9 cellular contexts compared by ENCODE assay signal in the genomic region with DNA sequence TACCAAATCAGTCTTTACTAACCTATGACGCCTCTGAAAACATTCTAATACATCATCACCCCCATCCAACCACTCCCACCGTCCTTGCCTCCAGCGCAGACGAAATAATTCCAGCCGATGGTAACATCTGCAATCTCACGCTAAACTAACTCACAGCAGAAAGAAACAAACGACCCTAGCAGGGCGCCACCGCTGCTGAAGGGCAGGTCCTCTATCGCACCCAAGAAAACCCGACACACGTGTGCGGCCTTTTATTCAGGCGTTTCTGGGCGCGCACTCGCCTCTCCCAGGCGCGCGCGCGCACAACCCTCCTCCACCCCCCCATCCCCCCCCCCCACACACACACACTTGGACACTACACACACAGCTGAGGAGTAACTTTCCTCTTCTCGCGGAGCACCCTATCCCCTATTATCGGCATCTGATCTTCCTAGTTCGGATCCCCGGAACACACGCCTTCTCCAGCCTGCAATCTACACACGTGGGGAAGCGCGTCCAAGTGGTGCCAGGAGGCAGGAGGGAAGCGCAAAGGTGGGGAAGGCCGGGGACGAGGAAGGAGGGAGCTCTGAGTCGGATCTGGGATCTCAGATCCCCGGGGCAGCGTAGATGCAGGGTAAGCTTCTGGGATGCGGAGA. TPM values are rescaled to one million over a fixed set of nuclear protein-coding genes. Genes with fewer than 3 reads are reported as not detected.
DNase-seq lines count a peak whose midpoint lies in the region; ATAC-seq and TF ChIP-seq lines count a peak whose summit lies in the region.
"Had no signal": no experiment of that assay in that cellular context is flagged by ENCODE, and none has a peak within 500 bp of the region (broad histone marks: within the 10 kb centered on the region; RNA-seq: fewer than 3 reads in every experiment).

No MANE protein-coding gene starts in this region.

- TF ChIP-seq CTCF in KMS-11 (conservative IDR thresholded peaks at IDR 0.05; ENCODE audit: low read depth, low read length) (no peak), mammary epithelial cell (conservative IDR thresholded peaks at IDR 0.05 in 1 of 2, IDR thresholded peaks at IDR 0.05 in 1 of 2; ENCODE audit: extremely low read depth in 1 of 2, insufficient read depth in 1 of 2, low read depth in 1 of 2, low read length in 2 of 2) (no peak)

- H3K4me1 ChIP-seq in KMS-11 (ENCODE audit: low read depth, poor library complexity, severe bottlenecking) (peaks cover 11% of the 10 kb centered on the region), mammary epithelial cell (ENCODE audit: insufficient read depth, low read length) (peaks cover 28% of the 10 kb centered on the region)

- 0% methylated on average over 9 of the region's 38 CpGs for WGBS in mammary epithelial cell (ENCODE audit: low coverage, missing lambda C conversion rate)

- H3K9ac ChIP-seq in KMS-11 (peak overlapping the region; percentile 57; the same call in 1 of the 2 replicates), mammary epithelial cell (ENCODE audit: insufficient read depth, low read length) (peak overlapping the region; percentile 75)

- no peaks in the 10 kb centered on the region for H3K9me3 ChIP-seq in mammary epithelial cell (replicated peaks; ENCODE audit: insufficient read depth, low read length)
- H3K9me3 ChIP-seq: adrenal gland had no signal

- CTCF ChIA-PET in mammary epithelial cell (lab: Charles Lee; ENCODE audit: low non-redundant PET), result interaction anchor here (0.6 to 0.8 kb wide), 4 partner anchors 32 to 176 kb away, joined by 3 to 4 read pairs (median 3); a partner anchor contains a TSS

- H4K20me1 ChIP-seq in KMS-11 (ENCODE audit: insufficient read depth) (no peaks in the 10 kb centered on the region), mammary epithelial cell (ENCODE audit: insufficient read depth, low read length) (no peaks in the 10 kb centered on the region)

- H2AFZ ChIP-seq in KMS-11 (ENCODE audit: low read depth), result peak overlapping the region; percentile 85
- H2AFZ ChIP-seq in mammary epithelial cell (ENCODE audit: low read depth, low read length), result peak overlapping the region; percentile 90

- H3K4me2 ChIP-seq in KMS-11 (peak overlapping the region; percentile 75), mammary epithelial cell (ENCODE audit: insufficient read depth, low read depth, low read length) (peak overlapping the region; percentile 92)

- H3K79me2 ChIP-seq in KMS-11 (ENCODE audit: insufficient read depth, low read depth) (peaks cover 12% of the 10 kb centered on the region; the same call in 1 of the 2 replicates), mammary epithelial cell (ENCODE audit: insufficient read depth, low read length) (peaks cover 51% of the 10 kb centered on the region)

- no peaks in the 10 kb centered on the region for H3K36me3 ChIP-seq in KMS-11 (ENCODE audit: insufficient read depth)
- no peaks in the 10 kb centered on the region for H3K36me3 ChIP-seq in mammary epithelial cell (ENCODE audit: insufficient read depth, low read length)
- H3K36me3 ChIP-seq: adrenal gland had no signal

- intact Hi-C loops in mammary epithelial cell (cut with micrococcal nuclease), result loop anchor here (1.0 to 2.0 kb wide), 7 partner anchors 32 to 150 kb away; no protein-coding TSS in a partner anchor

- dilution Hi-C loops in mammary epithelial cell (cut with HindIII; ENCODE audit: low sequenced_read_pairs), result no loop called here

- H3K27ac ChIP-seq in KMS-11, result no peak overlapping the region
- H3K27ac ChIP-seq in mammary epithelial cell (ENCODE audit: insufficient read depth, low read depth, low read length), result peak overlapping the region; percentile 55

- in situ Hi-C loops in mammary epithelial cell (cut with MboI; ENCODE audit: low sequenced_read_pairs in 2 of 2), result no loop called here

- DNase-seq in EL, result peak; percentile 53
- DNase-seq in SKM-1 (lab: John Stamatoyannopoulos, UW; ENCODE audit: unreplicated experiment), result peak; percentile 28
- peak; percentile 61 for DNase-seq in mammary epithelial cell
- DNase-seq in islet precursor cell, result peak; percentile 64
- peak in 2 of 3 donors; percentile 11 to 20 for DNase-seq in stimulated activated CD4-positive, alpha-beta T cell treated with anti-CD3 and anti-CD28 coated beads, Interleukin-12 subunit alpha, Interleukin-12 subunit beta, amount 100 ng/mL, for 48 hours (ENCODE audit: low read depth in 2 of 3, low spot score in 1 of 3)
- DNase-seq in NOMO-1 treated with DMSO at 0.1 percent for 48 hours (lab: John Stamatoyannopoulos, UW; ENCODE audit: unreplicated experiment), result no peak

- no TSS peak for BruUV-seq in mammary epithelial cell (replicated peaks; lab: Mats Ljungman, UMichigan)

- no peak for ATAC-seq in GM21381 (IDR thresholded peaks at IDR 0.05; ENCODE audit: unreplicated experiment)

- no peaks in the 10 kb centered on the region for H3K27me3 ChIP-seq in KMS-11 (ENCODE audit: insufficient read depth, low read depth)
- H3K27me3 ChIP-seq in mammary epithelial cell (ENCODE audit: insufficient read depth, low read length), result no peaks in the 10 kb centered on the region

- H3K4me3 ChIP-seq in KMS-11 (IDR thresholded peaks at IDR 0.05; ENCODE audit: insufficient read depth, low read depth, low read length), result no peak overlapping the region
- H3K4me3 ChIP-seq in mammary epithelial cell (replicated peaks in 1 of 3; ENCODE audit: insufficient read depth in 1 of 3, low read depth in 2 of 3, low read length in 3 of 3), result peak overlapping the region; percentile 52 to 73 (median 70)

RNA-seq across cellular contexts. Expression of a gene that starts 1.4 kb away (rescaled TPM):
- 10 to 100 TPM; 12.3 to 37.3 TPM for total RNA-seq in mammary epithelial cell
- 5.3 TPM for polyA plus RNA-seq in mammary epithelial cell
- 9.5 TPM for polyA minus RNA-seq in mammary epithelial cell
